In genomic region chr13:30802501-30802900, GRCh38 we compare ENCODE assay signal across 8 cellular contexts.
DNase-seq lines count a peak whose midpoint lies in the region; ATAC-seq and TF ChIP-seq lines count a peak whose summit lies in the region.
"Had no signal": no experiment of that assay in that cellular context is flagged by ENCODE, and none has a peak within 500 bp of the region (broad histone marks: within the 10 kb centered on the region; RNA-seq: fewer than 3 reads in every experiment).

No MANE protein-coding gene starts in this region.

- H3K4me3 Mint-ChIP-seq in brain (peak overlapping the region in 1 of 5 experiments; percentile 26), WTC11 (no peak overlapping the region)

- H3K4me1 ChIP-seq in sigmoid colon, result peaks cover 0 to 30% (median 13%) of the 10 kb centered on the region in 4 donors

- intact Hi-C loops in sigmoid colon (cut with DNase I), result loop anchor here (2.0 to 10.0 kb wide), 7 partner anchors 65 to 1208 kb away; partner anchors contain the start of genes SLC7A1 and USPL1

- ATAC-seq in GM18517 (IDR thresholded peaks at IDR 0.05; ENCODE audit: unreplicated experiment), result peak; percentile 20
- peak; percentile 15 for ATAC-seq in HG02884 (IDR thresholded peaks at IDR 0.05; ENCODE audit: unreplicated experiment)
- no peak for ATAC-seq in WTC11

- no peaks in the 10 kb centered on the region for H3K27me3 ChIP-seq in sigmoid colon

- no peak for TF ChIP-seq EP300 in sigmoid colon (IDR thresholded peaks at IDR 0.05)

- H3K27ac ChIP-seq in sigmoid colon, result peak overlapping the region in 3 of 4 donors; percentile 36 to 76 (median 65)

- no peaks in the 10 kb centered on the region for H3K9me3 ChIP-seq in sigmoid colon

- peak overlapping the region in 3 of 4 donors; percentile 17 to 50 (median 50) for H3K4me3 ChIP-seq in sigmoid colon
- H3K4me3 ChIP-seq: lung had no signal

- H3K27me3 Mint-ChIP-seq in brain (peaks cover 2% of the 10 kb centered on the region), WTC11 (ENCODE audit: low read depth) (peaks cover 12% of the 10 kb centered on the region; the same call in 1 of the 2 replicates)

- 67 to 72% methylated on average over 5 of the region's 5 CpGs for WGBS in sigmoid colon, 2 donors

- peak; percentile 61 for DNase-seq in sigmoid colon
- no peak for DNase-seq in WTC11 (ENCODE audit: low spot score)
- no peak for DNase-seq in EL
- DNase-seq in NCI-H2171 (lab: John Stamatoyannopoulos, UW), result no peak

- H3K9me3 Mint-ChIP-seq in brain (peaks cover 0 to 3% (median 0%) of the 10 kb centered on the region in 5 experiments), WTC11 (no peaks in the 10 kb centered on the region; the same call in 1 of the 2 replicates)

- POLR2A ChIA-PET in WTC11 (lab: Charles Lee), result interaction anchor here (1.9 kb wide), 1 partner anchor 67 kb away, joined by 4 read pairs; no protein-coding TSS in a partner anchor

- H3K27ac Mint-ChIP-seq in brain (peak overlapping the region in 3 of 5 experiments; percentile 65 to 82 (median 73)), WTC11 (no peak overlapping the region)

- no peaks in the 10 kb centered on the region for H3K36me3 ChIP-seq in sigmoid colon

- TF ChIP-seq POLR2A in sigmoid colon (IDR thresholded peaks at IDR 0.05), result no peak

- H3K36me3 Mint-ChIP-seq in brain (no peaks in the 10 kb centered on the region), WTC11 (no peaks in the 10 kb centered on the region)

- H3K4me1 Mint-ChIP-seq in brain (peaks cover 65% of the 10 kb centered on the region), WTC11 (peaks cover 16% of the 10 kb centered on the region)

- TF ChIP-seq CTCF in brain (conservative IDR thresholded peaks at IDR 0.05), result no peak
- TF ChIP-seq CTCF in sigmoid colon (IDR thresholded peaks at IDR 0.05), result no peak
- TF ChIP-seq CTCF in WTC11 (IDR thresholded peaks at IDR 0.05), result no peak

- CTCF ChIA-PET in WTC11 (lab: Charles Lee), result interaction anchor here (1.7 to 2.6 kb wide), 2 partner anchors 63 to 177 kb away, joined by 6 to 12 read pairs; no protein-coding TSS in a partner anchor

TF ChIP-seq in WTC11, 78 proteins besides CTCF, POLR2A, EP300 and RAD21 (continues in another document):
- no peak for TF ChIP-seq ARID4B (CRISPR knock-in tag; IDR thresholded peaks at IDR 0.05; ENCODE audit: borderline replicate concordance)
- no peak for TF ChIP-seq USF2 (CRISPR knock-in tag; IDR thresholded peaks at IDR 0.05)
- no peak for TF ChIP-seq ZNF423 (CRISPR knock-in tag; IDR thresholded peaks at IDR 0.05)
- TF ChIP-seq PRRX2 (CRISPR knock-in tag; IDR thresholded peaks at IDR 0.05), result no peak
- no peak for TF ChIP-seq SP1 (CRISPR knock-in tag; conservative IDR thresholded peaks at IDR 0.05)
- no peak for TF ChIP-seq RELA (CRISPR knock-in tag; IDR thresholded peaks at IDR 0.05; ENCODE audit: borderline replicate concordance)
- no peak for TF ChIP-seq FOXP1 (CRISPR knock-in tag; IDR thresholded peaks at IDR 0.05; ENCODE audit: borderline replicate concordance)
- no peak for TF ChIP-seq ZNF232 (CRISPR knock-in tag; IDR thresholded peaks at IDR 0.05)
- no peak for TF ChIP-seq NFYB (CRISPR knock-in tag; conservative IDR thresholded peaks at IDR 0.05; ENCODE audit: low read depth)
- TF ChIP-seq PRDM15 (CRISPR knock-in tag; IDR thresholded peaks at IDR 0.05), result no peak
- TF ChIP-seq SOX15 (CRISPR knock-in tag; IDR thresholded peaks at IDR 0.05), result no peak
- TF ChIP-seq OVOL2 (CRISPR knock-in tag; IDR thresholded peaks at IDR 0.05; ENCODE audit: borderline replicate concordance), result no peak
- no peak for TF ChIP-seq ZBTB21 (CRISPR knock-in tag; IDR thresholded peaks at IDR 0.05; ENCODE audit: borderline replicate concordance)
- TF ChIP-seq, protein P1, sequence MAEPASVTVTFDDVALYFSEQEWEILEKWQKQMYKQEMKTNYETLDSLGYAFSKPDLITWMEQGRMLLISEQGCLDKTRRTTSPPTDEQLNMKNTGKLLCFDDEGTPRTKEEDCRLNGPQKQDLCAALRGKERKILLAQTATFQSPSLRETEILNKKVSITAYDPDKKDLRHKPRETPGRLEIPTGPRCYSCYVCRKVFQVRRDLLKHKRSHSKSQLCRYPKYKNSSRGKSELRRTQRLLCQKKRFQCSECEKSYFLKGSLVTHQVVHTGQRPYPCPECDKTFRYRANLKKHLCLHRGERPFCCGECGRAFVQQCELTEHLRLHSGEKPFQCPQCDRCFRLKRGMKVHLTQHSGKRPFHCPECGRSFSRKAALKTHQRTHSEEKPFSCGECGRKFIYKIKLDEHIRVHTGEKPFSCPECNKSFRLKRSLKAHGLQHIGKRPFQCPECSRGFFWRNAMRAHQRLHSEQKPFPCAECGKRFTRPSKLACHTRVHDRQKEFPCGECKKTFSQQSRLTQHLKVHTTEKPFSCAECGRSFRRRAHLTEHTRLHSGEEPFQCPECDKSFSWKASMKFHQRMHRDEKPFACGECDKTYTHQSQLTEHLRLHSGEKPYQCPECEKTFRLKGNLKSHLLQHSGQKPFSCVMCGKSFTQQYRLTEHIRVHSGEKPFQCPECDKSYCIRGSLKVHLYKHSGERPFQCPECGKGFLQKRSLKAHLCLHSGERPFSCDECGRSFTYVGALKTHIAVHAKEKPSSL (CRISPR knock-in tag; conservative IDR thresholded peaks at IDR 0.05), result no peak
- TF ChIP-seq ZNF138 (CRISPR knock-in tag; conservative IDR thresholded peaks at IDR 0.05), result no peak
- no peak for TF ChIP-seq E2F5 (CRISPR knock-in tag; IDR thresholded peaks at IDR 0.05)
